In the genomic region with DNA sequence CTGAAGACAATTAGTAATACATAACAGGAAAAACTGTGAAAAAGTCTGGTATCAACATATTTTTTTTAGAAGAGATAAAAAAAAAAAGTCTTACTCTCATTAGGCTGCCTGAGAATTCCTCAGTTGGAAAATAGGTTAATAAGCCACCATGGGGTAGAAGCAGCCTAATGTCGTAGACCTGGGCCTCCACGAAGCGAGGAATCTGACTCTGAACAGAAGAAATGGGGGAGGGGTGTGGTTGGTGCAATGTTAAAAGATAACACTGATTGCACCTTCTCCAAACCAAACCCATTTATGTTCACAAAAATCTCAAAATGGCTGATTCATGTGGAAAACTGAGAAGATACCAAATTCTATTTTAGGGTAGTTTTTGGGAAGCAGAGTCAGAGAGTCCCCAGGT, we compare ENCODE assay signal across 16 cellular contexts.
DNase-seq lines count a peak whose midpoint lies in the region; ATAC-seq and TF ChIP-seq lines count a peak whose summit lies in the region.
"Had no signal": no experiment of that assay in that cellular context is flagged by ENCODE, and none has a peak within 500 bp of the region (broad histone marks: within the 10 kb centered on the region; RNA-seq: fewer than 3 reads in every experiment).

No MANE protein-coding gene starts in this region.

- H3K36me3 ChIP-seq in HUES48 (ENCODE audit: control insufficient read depth, insufficient read depth, low read length) (0 out of 2 replicates have a peak, but pooled peaks cover 5% of the 10 kb centered on the region), iPS-20b (ENCODE audit: insufficient read depth, low read depth, low read length) (peaks cover 8% of the 10 kb centered on the region; the same call in 1 of the 2 replicates), neural progenitor cell (peaks cover 9% of the 10 kb centered on the region), upper lobe of left lung (no peaks in the 10 kb centered on the region), OCI-LY7 (ENCODE audit: insufficient read depth, low read length) (peaks cover 37% of the 10 kb centered on the region; the same call in 1 of the 2 replicates)
- H3K36me3 ChIP-seq: BE2C had no signal

- CTCF ChIA-PET in WTC11 (lab: Charles Lee), result no interaction called here
- CTCF ChIA-PET in OCI-LY7 (lab: Charles Lee; ENCODE audit: unreplicated experiment), result no interaction called here

- TF ChIP-seq POLR2A in upper lobe of left lung (IDR thresholded peaks at IDR 0.05), result no peak

- peaks cover 15% of the 10 kb centered on the region for H3F3A ChIP-seq in neural progenitor cell (ENCODE audit: low read depth)

- H3K4me1 ChIP-seq in HUES48 (ENCODE audit: control insufficient read depth, insufficient read depth, low read length) (peaks cover 45% of the 10 kb centered on the region), iPS-20b (ENCODE audit: insufficient read depth, low read length) (peaks cover 33% of the 10 kb centered on the region; the same call in 1 of the 2 replicates), neural progenitor cell (peaks cover 16% of the 10 kb centered on the region), upper lobe of left lung (no peaks in the 10 kb centered on the region), OCI-LY7 (ENCODE audit: insufficient read depth, low read length, poor library complexity, severe bottlenecking) (no peaks in the 10 kb centered on the region)
- H3K4me1 ChIP-seq: BE2C had no signal

- POLR2A ChIA-PET in WTC11 (lab: Charles Lee) (no interaction called here), OCI-LY7 (lab: Charles Lee) (no interaction called here)

- BruUV-seq in OCI-LY7 (replicated peaks; lab: Mats Ljungman, UMichigan), result no TSS peak

- H3K9me3 Mint-ChIP-seq in WTC11, result no peaks in the 10 kb centered on the region
- H3K9me3 Mint-ChIP-seq in neural progenitor cell, result peaks cover 2% of the 10 kb centered on the region
- H3K9me3 Mint-ChIP-seq: HFFc6 had no signal

- peak; percentile 70 for ATAC-seq in WTC11
- no peak for ATAC-seq in upper lobe of left lung (ENCODE audit: low FRiP score in 2 of 2)
- no peak for ATAC-seq in GM19463 (IDR thresholded peaks at IDR 0.05; ENCODE audit: unreplicated experiment)
- ATAC-seq: A549 had no signal

- H3K4me3 Mint-ChIP-seq in WTC11, result peak overlapping the region; percentile 26; the same call in 1 of the 2 replicates
- no peak overlapping the region for H3K4me3 Mint-ChIP-seq in neural progenitor cell
- H3K4me3 Mint-ChIP-seq: CD4-positive, alpha-beta memory T cell; HFFc6 had no signal

- 79 to 82% methylated on average over 3 of the region's 3 CpGs for WGBS in upper lobe of left lung, 2 donors

- H3K9ac ChIP-seq in HUES48 (ENCODE audit: low read depth, low read length) (no peak overlapping the region), iPS-20b (ENCODE audit: low read depth, low read length) (no peak overlapping the region), neural progenitor cell (no peak overlapping the region)
- H3K9ac ChIP-seq: GM23248 had no signal

- H3K27ac ChIP-seq in HUES48 (ENCODE audit: low read depth, low read length), result peak overlapping the region; percentile 67
- H3K27ac ChIP-seq in iPS-20b (ENCODE audit: low read length), result no peak overlapping the region
- no peak overlapping the region for H3K27ac ChIP-seq in neural progenitor cell
- H3K27ac ChIP-seq in upper lobe of left lung, result no peak overlapping the region
- no peak overlapping the region for H3K27ac ChIP-seq in OCI-LY7 (ENCODE audit: low read depth, low read length, poor library complexity, severe bottlenecking)
- H3K27ac ChIP-seq: A549, C4-2B, GM23248 had no signal

- H3K9me3 ChIP-seq in HUES48 (ENCODE audit: control insufficient read depth, insufficient read depth, low read length), result no peaks in the 10 kb centered on the region
- no peaks in the 10 kb centered on the region for H3K9me3 ChIP-seq in iPS-20b (ENCODE audit: insufficient read depth, low read depth, low read length)
- H3K9me3 ChIP-seq in neural progenitor cell (ENCODE audit: low read depth), result no peaks in the 10 kb centered on the region
- H3K9me3 ChIP-seq in upper lobe of left lung, result no peaks in the 10 kb centered on the region
- H3K9me3 ChIP-seq in OCI-LY7 (ENCODE audit: low read length), result no peaks in the 10 kb centered on the region
- H3K9me3 ChIP-seq: A549, BE2C had no signal

- intact Hi-C loops in OCI-LY7 (cut with micrococcal nuclease; ENCODE audit: unreplicated experiment), result no loop called here

- H3K4me2 ChIP-seq in neural progenitor cell, result peak overlapping the region; percentile 42
- no peak overlapping the region for H3K4me2 ChIP-seq in OCI-LY7 (ENCODE audit: low read length)
- H3K4me2 ChIP-seq: A549 had no signal

- no peaks in the 10 kb centered on the region for H3K27me3 Mint-ChIP-seq in WTC11 (ENCODE audit: low read depth)
- H3K27me3 Mint-ChIP-seq in neural progenitor cell (ENCODE audit: insufficient read depth, low read depth), result peaks cover 3% of the 10 kb centered on the region
- H3K27me3 Mint-ChIP-seq: CD4-positive, alpha-beta memory T cell had no signal

- peaks cover 68% of the 10 kb centered on the region for H3K79me2 ChIP-seq in neural progenitor cell (ENCODE audit: low read depth)
- 0 out of 2 replicates have a peak, but pooled peaks cover 5% of the 10 kb centered on the region for H3K79me2 ChIP-seq in OCI-LY7 (ENCODE audit: insufficient read depth, low read depth, low read length)

- no peak for TF ChIP-seq EP300 in upper lobe of left lung (IDR thresholded peaks at IDR 0.05)

- peak overlapping the region; percentile 75; the same call in 1 of the 2 replicates for H3K27ac Mint-ChIP-seq in WTC11
- no peak overlapping the region for H3K27ac Mint-ChIP-seq in neural progenitor cell
- H3K27ac Mint-ChIP-seq: HFFc6 had no signal

- no peak overlapping the region for H2AFZ ChIP-seq in neural progenitor cell (replicated peaks)
- no peak overlapping the region for H2AFZ ChIP-seq in OCI-LY7 (ENCODE audit: low read length)
- H2AFZ ChIP-seq: GM23248 had no signal

- H3K36me3 Mint-ChIP-seq in WTC11 (peaks cover 13% of the 10 kb centered on the region), neural progenitor cell (peaks cover 18% of the 10 kb centered on the region)

- no peak for DNase-seq in WTC11 (ENCODE audit: low spot score)
- peak; percentile 28 for DNase-seq in neural progenitor cell (ENCODE audit: low spot score)
- DNase-seq in upper lobe of left lung, result no peak
- no peak for DNase-seq in OCI-LY7 (ENCODE audit: low spot score)
- no peak for DNase-seq in DMS153 treated with DMSO at 0.1 percent for 48 hours (lab: John Stamatoyannopoulos, UW; ENCODE audit: unreplicated experiment)
- DNase-seq: BE2C; CD4-positive, alpha-beta memory T cell; GM23248; HCEC 1CT; HFFc6; KBM-7 had no signal

- H3K27me3 ChIP-seq in HUES48 (ENCODE audit: control insufficient read depth, insufficient read depth, low read length) (no peaks in the 10 kb centered on the region), iPS-20b (ENCODE audit: insufficient read depth, low read length) (no peaks in the 10 kb centered on the region), neural progenitor cell (no peaks in the 10 kb centered on the region), upper lobe of left lung (no peaks in the 10 kb centered on the region)
- H3K27me3 ChIP-seq: BE2C had no signal

- H3K4me1 Mint-ChIP-seq in WTC11 (peaks cover 66% of the 10 kb centered on the region), neural progenitor cell (peaks cover 4% of the 10 kb centered on the region)

- H3K9me2 ChIP-seq in OCI-LY7 (ENCODE audit: insufficient read depth, low read length), result no peaks in the 10 kb centered on the region

- peak overlapping the region; percentile 6; the same call in 1 of the 2 replicates for H3K4me3 ChIP-seq in HUES48 (ENCODE audit: low read depth, low read length)
- peak overlapping the region; percentile 33; the same call in 1 of the 2 replicates for H3K4me3 ChIP-seq in iPS-20b (ENCODE audit: low read length)
- no peak overlapping the region for H3K4me3 ChIP-seq in neural progenitor cell
- H3K4me3 ChIP-seq in upper lobe of left lung, result no peak overlapping the region
- no peak overlapping the region for H3K4me3 ChIP-seq in OCI-LY7 (ENCODE audit: low read depth, low read length, poor library complexity, severe bottlenecking)
- H3K4me3 ChIP-seq: A549, GM23248 had no signal

- H4K20me1 ChIP-seq in neural progenitor cell (ENCODE audit: low read depth), result peaks cover 15% of the 10 kb centered on the region
- no peaks in the 10 kb centered on the region for H4K20me1 ChIP-seq in OCI-LY7 (ENCODE audit: insufficient read depth, low read length)

- TF ChIP-seq CTCF in WTC11 (IDR thresholded peaks at IDR 0.05) (no peak), neural progenitor cell (IDR thresholded peaks at IDR 0.05) (no peak), upper lobe of left lung (IDR thresholded peaks at IDR 0.05) (no peak), OCI-LY7 (conservative IDR thresholded peaks at IDR 0.05; ENCODE audit: low read length) (no peak)

TF ChIP-seq in WTC11, 78 proteins besides CTCF, POLR2A, EP300 and RAD21 (continues in another document):
- TF ChIP-seq MYBL2 (CRISPR knock-in tag; IDR thresholded peaks at IDR 0.05) (no peak), ZMAT4 (CRISPR knock-in tag; IDR thresholded peaks at IDR 0.05) (no peak)
- TF ChIP-seq, protein P1, sequence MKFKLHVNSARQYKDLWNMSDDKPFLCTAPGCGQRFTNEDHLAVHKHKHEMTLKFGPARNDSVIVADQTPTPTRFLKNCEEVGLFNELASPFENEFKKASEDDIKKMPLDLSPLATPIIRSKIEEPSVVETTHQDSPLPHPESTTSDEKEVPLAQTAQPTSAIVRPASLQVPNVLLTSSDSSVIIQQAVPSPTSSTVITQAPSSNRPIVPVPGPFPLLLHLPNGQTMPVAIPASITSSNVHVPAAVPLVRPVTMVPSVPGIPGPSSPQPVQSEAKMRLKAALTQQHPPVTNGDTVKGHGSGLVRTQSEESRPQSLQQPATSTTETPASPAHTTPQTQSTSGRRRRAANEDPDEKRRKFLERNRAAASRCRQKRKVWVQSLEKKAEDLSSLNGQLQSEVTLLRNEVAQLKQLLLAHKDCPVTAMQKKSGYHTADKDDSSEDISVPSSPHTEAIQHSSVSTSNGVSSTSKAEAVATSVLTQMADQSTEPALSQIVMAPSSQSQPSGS (CRISPR knock-in tag; IDR thresholded peaks at IDR 0.05; ENCODE audit: borderline replicate concordance, low read depth), result no peak
- TF ChIP-seq, protein P2, sequence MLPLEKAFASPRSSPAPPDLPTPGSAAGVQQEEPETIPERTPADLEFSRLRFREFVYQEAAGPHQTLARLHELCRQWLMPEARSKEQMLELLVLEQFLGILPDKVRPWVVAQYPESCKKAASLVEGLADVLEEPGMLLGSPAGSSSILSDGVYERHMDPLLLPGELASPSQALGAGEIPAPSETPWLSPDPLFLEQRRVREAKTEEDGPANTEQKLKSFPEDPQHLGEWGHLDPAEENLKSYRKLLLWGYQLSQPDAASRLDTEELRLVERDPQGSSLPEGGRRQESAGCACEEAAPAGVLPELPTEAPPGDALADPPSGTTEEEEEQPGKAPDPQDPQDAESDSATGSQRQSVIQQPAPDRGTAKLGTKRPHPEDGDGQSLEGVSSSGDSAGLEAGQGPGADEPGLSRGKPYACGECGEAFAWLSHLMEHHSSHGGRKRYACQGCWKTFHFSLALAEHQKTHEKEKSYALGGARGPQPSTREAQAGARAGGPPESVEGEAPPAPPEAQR (CRISPR knock-in tag; IDR thresholded peaks at IDR 0.05), result no peak

Comparison
In these comparisons a context has a peak if more than half of its experiments do, and no peak if none do; other contexts are left out.
1. H3K4me3 ChIP-seq: peak in HUES48 (single experiment) and iPS-20b (single experiment); none in neural progenitor cell (single experiment), upper lobe of left lung (0 of 4) and OCI-LY7 (single experiment).